In the genomic region with DNA sequence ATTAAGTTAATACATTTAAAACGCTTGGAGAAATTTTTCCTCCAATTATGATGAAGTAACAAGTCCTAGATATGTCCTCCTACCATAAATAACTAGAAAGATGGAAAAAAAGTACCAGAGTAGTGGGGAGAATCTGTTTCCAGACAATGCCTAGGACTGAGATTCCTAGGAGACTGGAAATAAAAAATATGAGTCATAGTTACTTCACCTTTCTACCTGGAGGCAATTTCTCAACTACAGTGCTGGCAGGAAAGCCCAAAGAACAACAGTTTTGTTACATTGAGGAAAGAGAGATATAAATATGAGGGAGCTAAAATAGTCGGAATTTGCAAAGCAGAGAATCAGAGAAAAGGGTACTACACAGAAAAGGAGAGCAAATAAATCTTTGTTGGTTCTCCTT, we compare ENCODE assay signal across 18 cellular contexts.
DNase-seq lines count a peak whose midpoint lies in the region; ATAC-seq and TF ChIP-seq lines count a peak whose summit lies in the region.
"Had no signal": no experiment of that assay in that cellular context is flagged by ENCODE, and none has a peak within 500 bp of the region (broad histone marks: within the 10 kb centered on the region; RNA-seq: fewer than 3 reads in every experiment).

No MANE protein-coding gene starts in this region.

- H3K9me3 Mint-ChIP-seq in HFFc6: peaks cover 54% of the 10 kb centered on the region
- peaks cover 13 to 39% of the 10 kb centered on the region in 2 donors for H3K9me3 Mint-ChIP-seq in activated naive CD4-positive, alpha-beta T cell treated with anti-CD3 and anti-CD28 coated beads, Interleukin-2, amount 50 U/mL, for 72 hours

- peak; percentile 1 for DNase-seq in NCI-H226
- DNase-seq in mammary epithelial cell: peak; percentile 74
- peak; percentile 55 to 72 for DNase-seq in foreskin keratinocyte
- DNase-seq in HFFc6: no peak
- DNase-seq in cortex of kidney (lab: John Stamatoyannopoulos, UW): no peak
- DNase-seq in activated naive CD4-positive, alpha-beta T cell treated with anti-CD3 and anti-CD28 coated beads, Interleukin-2, amount 50 U/mL, for 72 hours (ENCODE audit: low spot score in 2 of 2): no peak
- DNase-seq: C1 segment of cervical spinal cord; Calu3; CD4-positive, alpha-beta T cell; DMS 273 treated with DMSO at 0.1 percent for 48 hours; DMS79; GOT3; H9; IMR-90 had no signal

- TF ChIP-seq CTCF in mammary epithelial cell (conservative IDR thresholded peaks at IDR 0.05 in 1 of 2, IDR thresholded peaks at IDR 0.05 in 1 of 2; ENCODE audit: extremely low read depth in 1 of 2, insufficient read depth in 1 of 2, low read depth in 1 of 2, low read length in 2 of 2) (no peak), foreskin keratinocyte (conservative IDR thresholded peaks at IDR 0.05) (no peak), HFFc6 (IDR thresholded peaks at IDR 0.05) (no peak)

- in situ Hi-C loops in mammary epithelial cell (cut with MboI; ENCODE audit: low sequenced_read_pairs in 2 of 2): no loop called here

- H3K27me3 ChIP-seq in mammary epithelial cell (ENCODE audit: insufficient read depth, low read length) (no peaks in the 10 kb centered on the region), foreskin keratinocyte (no peaks in the 10 kb centered on the region)

- H3K4me2 ChIP-seq in mammary epithelial cell (ENCODE audit: insufficient read depth, low read depth, low read length): peak overlapping the region; percentile 15

- CTCF ChIA-PET in mammary epithelial cell (lab: Charles Lee; ENCODE audit: low non-redundant PET): no interaction called here

- H3K36me3 ChIP-seq in mammary epithelial cell (ENCODE audit: insufficient read depth, low read length): no peaks in the 10 kb centered on the region

- no TSS peak for BruUV-seq in mammary epithelial cell (replicated peaks; lab: Mats Ljungman, UMichigan)

- H3K9me3 ChIP-seq in mammary epithelial cell (replicated peaks; ENCODE audit: insufficient read depth, low read length): no peaks in the 10 kb centered on the region

- H3K4me1 ChIP-seq in mammary epithelial cell (ENCODE audit: insufficient read depth, low read length) (peaks cover 15% of the 10 kb centered on the region), foreskin keratinocyte (peaks cover 11% of the 10 kb centered on the region)

- H3K27ac Mint-ChIP-seq in HFFc6: no peak overlapping the region
- no peak overlapping the region for H3K27ac Mint-ChIP-seq in activated naive CD4-positive, alpha-beta T cell treated with anti-CD3 and anti-CD28 coated beads, Interleukin-2, amount 50 U/mL, for 72 hours
- H3K27ac Mint-ChIP-seq: B cell; CD4-positive, alpha-beta T cell; H9 had no signal

- 3% methylated on average over 2 of the region's 2 CpGs for WGBS in mammary epithelial cell (ENCODE audit: low coverage, missing lambda C conversion rate)

- no peak overlapping the region for H3K9ac ChIP-seq in mammary epithelial cell (ENCODE audit: insufficient read depth, low read length)

- peaks cover 3% of the 10 kb centered on the region; the same call in 1 of the 2 replicates for H3K27me3 Mint-ChIP-seq in HFFc6 (ENCODE audit: insufficient read depth)
- H3K27me3 Mint-ChIP-seq: B cell; CD4-positive, alpha-beta T cell had no signal

- H3K4me1 Mint-ChIP-seq in HFFc6 (ENCODE audit: low read depth): no peaks in the 10 kb centered on the region
- H3K4me1 Mint-ChIP-seq: B cell had no signal

- H4K20me1 ChIP-seq in mammary epithelial cell (ENCODE audit: insufficient read depth, low read length): no peaks in the 10 kb centered on the region

- H2AFZ ChIP-seq in mammary epithelial cell (ENCODE audit: low read depth, low read length): no peak overlapping the region

- dilution Hi-C loops in mammary epithelial cell (cut with HindIII; ENCODE audit: low sequenced_read_pairs): no loop called here

- ATAC-seq in foreskin keratinocyte: peak; percentile 99
- no peak for ATAC-seq in GM21619 (IDR thresholded peaks at IDR 0.05; ENCODE audit: unreplicated experiment)
- ATAC-seq in activated naive CD4-positive, alpha-beta T cell treated with anti-CD3 and anti-CD28 coated beads, Interleukin-2, amount 50 U/mL, for 72 hours: no peak
- ATAC-seq: GM12878 had no signal

- intact Hi-C loops in mammary epithelial cell (cut with micrococcal nuclease): no loop called here

- H3K4me3 Mint-ChIP-seq in HFFc6: no peak overlapping the region
- H3K4me3 Mint-ChIP-seq: B cell; CD4-positive, alpha-beta T cell; H9 had no signal

- H3K4me3 ChIP-seq in mammary epithelial cell (replicated peaks in 1 of 3; ENCODE audit: insufficient read depth in 1 of 3, low read depth in 2 of 3, low read length in 3 of 3): no peak overlapping the region
- H3K4me3 ChIP-seq: GM12878 had no signal

- H3K79me2 ChIP-seq in mammary epithelial cell (ENCODE audit: insufficient read depth, low read length): no peaks in the 10 kb centered on the region

- H3K27ac ChIP-seq in mammary epithelial cell (ENCODE audit: insufficient read depth, low read depth, low read length) (no peak overlapping the region), foreskin keratinocyte (no peak overlapping the region)
- H3K27ac ChIP-seq: HL-60 had no signal

- H3K36me3 Mint-ChIP-seq in HFFc6 (ENCODE audit: low read depth): no peaks in the 10 kb centered on the region
- peaks cover 5 to 25% of the 10 kb centered on the region in 2 donors for H3K36me3 Mint-ChIP-seq in activated naive CD4-positive, alpha-beta T cell treated with anti-CD3 and anti-CD28 coated beads, Interleukin-2, amount 50 U/mL, for 72 hours

Comparison
In these comparisons a context has a peak if more than half of its experiments do, and no peak if none do; other contexts are left out.
1. DNase-seq: peak in NCI-H226 (single experiment), mammary epithelial cell (single experiment) and foreskin keratinocyte (2 of 2); none in HFFc6 (single experiment), cortex of kidney (single experiment) and activated naive CD4-positive, alpha-beta T cell treated with anti-CD3 and anti-CD28 coated beads, Interleukin-2, amount 50 U/mL, for 72 hours (0 of 2).